Comparison of ENCODE assay signal across 8 cellular contexts in the genomic region with DNA sequence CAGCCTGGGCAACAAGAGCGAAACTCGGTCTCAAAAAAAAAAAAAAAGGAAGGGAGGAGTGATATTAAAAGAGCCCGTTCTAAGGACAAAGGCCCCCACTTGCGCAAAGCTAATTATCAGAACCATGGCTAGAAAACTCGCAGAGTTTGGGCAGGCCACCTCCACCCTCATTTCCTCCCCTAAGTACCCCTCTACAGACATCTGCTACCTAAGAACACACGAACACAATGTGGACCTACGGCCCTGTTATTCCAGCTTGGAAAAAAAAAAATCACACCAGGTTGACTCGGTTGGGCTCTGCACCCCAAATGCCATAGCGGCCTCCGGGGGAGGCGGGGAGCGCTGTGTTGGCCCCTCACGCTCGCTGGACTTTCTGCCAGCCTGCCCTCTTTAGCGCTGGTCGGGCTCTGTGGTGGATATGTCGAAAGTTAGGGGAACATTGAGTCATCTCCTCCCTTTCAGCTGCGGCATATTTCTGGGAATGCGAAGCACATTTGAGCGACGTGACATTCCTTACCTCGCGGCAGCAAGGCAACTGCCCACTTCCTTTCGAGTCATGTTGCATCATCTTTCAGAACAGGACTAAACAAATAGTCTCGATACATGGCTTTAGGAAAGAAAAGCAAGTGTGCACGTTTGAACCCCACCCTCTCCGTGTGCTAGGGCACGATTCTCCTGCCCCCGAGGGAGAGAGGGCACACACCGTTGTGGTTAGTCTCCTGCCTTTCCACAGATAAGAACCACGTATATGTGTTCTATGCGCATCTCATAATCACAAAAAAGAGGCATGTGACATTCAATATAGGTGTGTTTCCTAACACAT.
DNase-seq lines count a peak whose midpoint lies in the region; ATAC-seq and TF ChIP-seq lines count a peak whose summit lies in the region.

No MANE protein-coding gene starts in this region.

- peaks cover 1% of the 10 kb centered on the region for H3K36me3 Mint-ChIP-seq in activated CD8-positive, alpha-beta memory T cell treated with anti-CD3 and anti-CD28 coated beads, Interleukin-2, amount 10 ng/mL, durations not matched to agents 7 days and 5 days

- CTCF ChIA-PET in activated CD8-positive, alpha-beta memory T cell treated with anti-CD3 and anti-CD28 coated beads, Interleukin-2, amount 10 ng/mL, durations not matched to agents 7 days and 5 days (lab: Charles Lee) = interaction anchor here (0.6 kb wide), 1 partner anchor 13 kb away, joined by 3 read pairs; no protein-coding TSS in a partner anchor

- no peak for ATAC-seq in activated CD8-positive, alpha-beta memory T cell treated with anti-CD3 and anti-CD28 coated beads, Interleukin-2, amount 10 ng/mL, durations not matched to agents 7 days and 5 days
- ATAC-seq in left ventricle myocardium superior (peak; percentile 64), thoracic aorta (ENCODE audit: insufficient number of reproducible peaks, low FRiP score, low read depth) (peak; percentile 84), GM18519 (IDR thresholded peaks at IDR 0.05; ENCODE audit: low FRiP score, unreplicated experiment) (no peak), HG03342 (IDR thresholded peaks at IDR 0.05; ENCODE audit: unreplicated experiment) (no peak)

- no peaks in the 10 kb centered on the region for H3K9me3 Mint-ChIP-seq in activated CD8-positive, alpha-beta memory T cell treated with anti-CD3 and anti-CD28 coated beads, Interleukin-2, amount 10 ng/mL, durations not matched to agents 7 days and 5 days (ENCODE audit: low read depth)

- H3K4me3 Mint-ChIP-seq in activated CD8-positive, alpha-beta memory T cell treated with anti-CD3 and anti-CD28 coated beads, Interleukin-2, amount 10 ng/mL, durations not matched to agents 7 days and 5 days = no peak overlapping the region

- peaks cover 49% of the 10 kb centered on the region for H3K27me3 Mint-ChIP-seq in activated CD8-positive, alpha-beta memory T cell treated with anti-CD3 and anti-CD28 coated beads, Interleukin-2, amount 10 ng/mL, durations not matched to agents 7 days and 5 days

- no peaks in the 10 kb centered on the region for H3K27me3 ChIP-seq in thoracic aorta (replicated peaks; ENCODE audit: insufficient read depth)

- no peaks in the 10 kb centered on the region for H3K9me3 ChIP-seq in thoracic aorta

- peaks cover 19% of the 10 kb centered on the region for H3K4me1 Mint-ChIP-seq in activated CD8-positive, alpha-beta memory T cell treated with anti-CD3 and anti-CD28 coated beads, Interleukin-2, amount 10 ng/mL, durations not matched to agents 7 days and 5 days

- H3K27ac Mint-ChIP-seq in activated CD8-positive, alpha-beta memory T cell treated with anti-CD3 and anti-CD28 coated beads, Interleukin-2, amount 10 ng/mL, durations not matched to agents 7 days and 5 days = peak overlapping the region; percentile 74

- H3K36me3 ChIP-seq in thoracic aorta = no peaks in the 10 kb centered on the region

- no peak for TF ChIP-seq CTCF in thoracic aorta (IDR thresholded peaks at IDR 0.05)

- peak overlapping the region; percentile 55 for H3K4me3 ChIP-seq in thoracic aorta

- DNase-seq in activated CD8-positive, alpha-beta memory T cell treated with anti-CD3 and anti-CD28 coated beads, Interleukin-2, amount 10 ng/mL, durations not matched to agents 7 days and 5 days = peak; percentile 44
- DNase-seq in activated CD8-positive, alpha-beta memory T cell treated with anti-CD3 and anti-CD28 coated beads, Interleukin-2, amount 50 U/mL, for 48 hours = no peak
- peak; percentile 77 for DNase-seq in UCSD-AML1 (lab: John Stamatoyannopoulos, UW; ENCODE audit: unreplicated experiment)
- no peak for DNase-seq in left ventricle myocardium superior
- no peak for DNase-seq in thoracic aorta (ENCODE audit: low spot score)
- no peak for DNase-seq in stimulated activated CD4-positive, alpha-beta T cell treated with anti-CD3 and anti-CD28 coated beads, Interleukin-4, amount 100 ng/mL, for 1 hour

- intact Hi-C loops in left ventricle myocardium superior (cut with micrococcal nuclease) = no loop called here

- H3K4me1 ChIP-seq in thoracic aorta (ENCODE audit: control insufficient read depth in 1 of 2, low read depth in 2 of 2) = peaks cover 12 to 25% of the 10 kb centered on the region in 2 donors

- peak overlapping the region; percentile 73 to 89 for H3K27ac ChIP-seq in thoracic aorta

Comparison
In these comparisons a context has a peak if more than half of its experiments do, and no peak if none do; other contexts are left out.
1. DNase-seq: peak in activated CD8-positive, alpha-beta memory T cell treated with anti-CD3 and anti-CD28 coated beads, Interleukin-2, amount 10 ng/mL, durations not matched to agents 7 days and 5 days (single experiment) and UCSD-AML1 (single experiment); none in activated CD8-positive, alpha-beta memory T cell treated with anti-CD3 and anti-CD28 coated beads, Interleukin-2, amount 50 U/mL, for 48 hours (single experiment), left ventricle myocardium superior (single experiment), thoracic aorta (single experiment) and stimulated activated CD4-positive, alpha-beta T cell treated with anti-CD3 and anti-CD28 coated beads, Interleukin-4, amount 100 ng/mL, for 1 hour (single experiment).
2. ATAC-seq: peak in left ventricle myocardium superior (single experiment) and thoracic aorta (single experiment); none in activated CD8-positive, alpha-beta memory T cell treated with anti-CD3 and anti-CD28 coated beads, Interleukin-2, amount 10 ng/mL, durations not matched to agents 7 days and 5 days (single experiment), GM18519 (single experiment) and HG03342 (single experiment).